ENCODE assay signal across 8 cellular contexts in genomic region chr17:61928101-61928436, GRCh38. TPM values are rescaled to one million over a fixed set of nuclear protein-coding genes. Genes with fewer than 3 reads are reported as not detected.
DNase-seq lines count a peak whose midpoint lies in the region; ATAC-seq, FAIRE-seq and TF ChIP-seq lines count a peak whose summit lies in the region.

No MANE protein-coding gene starts in this region.

- WGBS in small intestine, 3 donors, result 44 to 47% (median 45%) methylated on average over 4 of the region's 4 CpGs

- peaks cover 2% of the 10 kb centered on the region for H3K36me3 Mint-ChIP-seq in astrocyte (ENCODE audit: low read depth, unreplicated experiment)
- H3K36me3 Mint-ChIP-seq in mesothelial cell of epicardium, result peaks cover 3% of the 10 kb centered on the region

- H3K27me3 Mint-ChIP-seq in astrocyte (ENCODE audit: low read depth, unreplicated experiment) (no peaks in the 10 kb centered on the region), mesothelial cell of epicardium (ENCODE audit: low read depth) (peaks cover 2% of the 10 kb centered on the region)

- TF ChIP-seq CTCF in AG10803 (conservative IDR thresholded peaks at IDR 0.05; ENCODE audit: low read length) (no peak), astrocyte (IDR thresholded peaks at IDR 0.05; ENCODE audit: insufficient read depth, low read depth, low read length) (no peak), mesothelial cell of epicardium (IDR thresholded peaks at IDR 0.05; ENCODE audit: unreplicated experiment) (no peak)

- H3K4me1 Mint-ChIP-seq in astrocyte (ENCODE audit: low read depth, unreplicated experiment), result no peaks in the 10 kb centered on the region
- peaks cover 17% of the 10 kb centered on the region for H3K4me1 Mint-ChIP-seq in mesothelial cell of epicardium

- peaks cover 14% of the 10 kb centered on the region for H3K79me2 ChIP-seq in astrocyte (ENCODE audit: insufficient read depth, low read length)

- H3K36me3 ChIP-seq in astrocyte (ENCODE audit: insufficient read depth, low read length) (peaks cover 4% of the 10 kb centered on the region), small intestine (ENCODE audit: control insufficient read depth in 2 of 2, insufficient read depth in 2 of 2, low read length in 2 of 2) (no peaks in the 10 kb centered on the region)

- H3K27ac ChIP-seq in astrocyte (ENCODE audit: low read depth, low read length) (peak overlapping the region; percentile 96), small intestine (ENCODE audit: low read depth in 1 of 2, low read length in 1 of 2) (peak overlapping the region in 1 of 2 donors; percentile 97)

- peak overlapping the region; percentile 99 for H3K9ac ChIP-seq in astrocyte (ENCODE audit: low read length)

- H3K27me3 ChIP-seq in astrocyte (ENCODE audit: insufficient read depth, low read length) (no peaks in the 10 kb centered on the region), small intestine (ENCODE audit: control insufficient read depth in 2 of 2, insufficient read depth in 2 of 2, low read length in 2 of 2) (no peaks in the 10 kb centered on the region)

- no peaks in the 10 kb centered on the region for H4K20me1 ChIP-seq in astrocyte (ENCODE audit: insufficient read depth, low read length)

- peak; percentile 6 for ATAC-seq in HG02588 (IDR thresholded peaks at IDR 0.05; ENCODE audit: unreplicated experiment)
- ATAC-seq in HG03442 (IDR thresholded peaks at IDR 0.05; ENCODE audit: unreplicated experiment), result no peak

- FAIRE-seq in astrocyte (lab: Jason Lieb, UNC), result no peak
- FAIRE-seq in small intestine (lab: Jason Lieb, UNC), result no peak

- peak overlapping the region; percentile 88 for H2AFZ ChIP-seq in astrocyte (ENCODE audit: low read depth, low read length)

- H3K4me3 Mint-ChIP-seq in astrocyte (ENCODE audit: unreplicated experiment), result peak overlapping the region; percentile 94
- peak overlapping the region; percentile 85 for H3K4me3 Mint-ChIP-seq in mesothelial cell of epicardium

- H3K4me2 ChIP-seq in astrocyte (ENCODE audit: low read length), result peak overlapping the region; percentile 94

- no peak for DNase-seq in AG10803 (ENCODE audit: low read depth)
- no peak for DNase-seq in astrocyte (ENCODE audit: low read depth)
- DNase-seq in mesothelial cell of epicardium (ENCODE audit: low spot score in 2 of 2, unreplicated experiment in 2 of 2), result no peak
- no peak for DNase-seq in stimulated activated CD4-positive, alpha-beta T cell treated with anti-CD3 and anti-CD28 coated beads, Interleukin-15, amount 100 ng/mL, for 24 hours
- DNase-seq in small intestine, result no peak
- DNase-seq in NCI-H1436 (lab: John Stamatoyannopoulos, UW), result no peak

- H3K27ac Mint-ChIP-seq in astrocyte (ENCODE audit: unreplicated experiment) (peak overlapping the region; percentile 95), mesothelial cell of epicardium (peak overlapping the region; percentile 97)

- H3K4me3 ChIP-seq in AG10803 (ENCODE audit: low read length) (peak overlapping the region; percentile 90), astrocyte (ENCODE audit: insufficient read depth, low read depth, low read length) (peak overlapping the region; percentile 99), small intestine (ENCODE audit: low read depth in 1 of 2, low read length in 2 of 2) (peak overlapping the region in 1 of 2 donors; percentile 67)

- H3K4me1 ChIP-seq in astrocyte (ENCODE audit: insufficient read depth, low read length), result peaks cover 9% of the 10 kb centered on the region
- H3K4me1 ChIP-seq in small intestine (ENCODE audit: control insufficient read depth in 2 of 2, insufficient read depth in 1 of 2, low read depth in 1 of 2, low read length in 1 of 2), result no peaks in the 10 kb centered on the region

- H3K9me3 ChIP-seq in astrocyte (ENCODE audit: insufficient read depth, low read depth, low read length) (no peaks in the 10 kb centered on the region), small intestine (ENCODE audit: control insufficient read depth, low read depth) (no peaks in the 10 kb centered on the region)

- no peaks in the 10 kb centered on the region for H3K9me3 Mint-ChIP-seq in astrocyte (ENCODE audit: unreplicated experiment)
- H3K9me3 Mint-ChIP-seq in mesothelial cell of epicardium, result no peaks in the 10 kb centered on the region

RNA-seq across cellular contexts. Expression of gene INTS2, which starts 0.3 kb away (rescaled TPM):
- total RNA-seq in astrocyte (9.3 and 9.9 TPM in 2 replicates), mesothelial cell of epicardium (15.6 to 17.9 TPM (median 17.1 TPM) in 3 replicates)
- polyA plus RNA-seq in small intestine, result 1 to 10 TPM in 2 of 3 donors, under 1 TPM in 1; 0.81 to 3.4 (median 1.8) TPM
